Comparison of ENCODE assay signal across 17 cellular contexts in genomic region chr20:58143531-58143930, GRCh38.
A peak's percentile ranks its signal among the peaks of the same experiment; 100 is the strongest.
DNase-seq lines count a peak whose midpoint lies in the region; TF ChIP-seq lines count a peak whose summit lies in the region.
"Had no signal": no experiment of that assay in that cellular context is flagged by ENCODE, and none has a peak within 500 bp of the region (broad histone marks: within the 10 kb centered on the region; RNA-seq: fewer than 3 reads in every experiment).

No MANE protein-coding gene starts in this region.

- no peak overlapping the region for H3K4me2 ChIP-seq in H9 (ENCODE audit: insufficient read depth, insufficient read length, low read length)

- intact Hi-C loops in Calu3 (cut with micrococcal nuclease; ENCODE audit: unreplicated experiment) = no loop called here
- intact Hi-C loops in tibial artery (cut with DNase I; ENCODE audit: low total_unique reads) = loop anchor here (10.0 kb wide), 1 partner anchor 559 kb away; no protein-coding TSS in a partner anchor

- no peaks in the 10 kb centered on the region for H3K9me3 Mint-ChIP-seq in Calu3 (ENCODE audit: low read depth, unreplicated experiment)
- H3K9me3 Mint-ChIP-seq in H9 = peaks cover 4% of the 10 kb centered on the region in 2 experiments; a peak in 3 of 5 replicates
- H3K9me3 Mint-ChIP-seq in nephron progenitor cell = peaks cover 25% of the 10 kb centered on the region

- CTCF ChIA-PET in Calu3 (lab: Charles Lee) = interaction anchor here (0.9 kb wide), 1 partner anchor 521 kb away, joined by 7 read pairs; no protein-coding TSS in a partner anchor

- DNase-seq in Calu3 = no peak
- peak; percentile 10 for DNase-seq in H9
- peak; percentile 49 for DNase-seq in mesenteric fat pad (ENCODE audit: low spot score)
- DNase-seq in tibial artery = peak in 1 of 2 donors; percentile 48
- DNase-seq in erythroblast (lab: John Stamatoyannopoulos, UW) = no peak
- DNase-seq in nephron progenitor cell = no peak
- no peak for DNase-seq in HPDE6-E6E7 (ENCODE audit: extremely low spot score)
- DNase-seq: CD4-positive, CD25-positive, alpha-beta regulatory T cell; DMS79; NCI-H1105; NCI-H2029 treated with DMSO at 0.1 percent for 48 hours; NCI-H226; NCI-H510A treated with DMSO at 0.1 percent for 48 hours; NCI-H774; NK-92 treated with Interleukin-12 subunit alpha and Interleukin-12 subunit beta, amount 100 ng/mL, for 24 hours had no signal

- H3K4me3 ChIP-seq in tibial artery = no peak overlapping the region
- H3K4me3 ChIP-seq: Peyer's patch had no signal

- BruUV-seq in Calu3 (replicated peaks; lab: Mats Ljungman, UMichigan) = no TSS peak

- H3K36me3 Mint-ChIP-seq in Calu3 (ENCODE audit: insufficient read depth, unreplicated experiment) (no peaks in the 10 kb centered on the region), H9 (ENCODE audit: insufficient read depth in 1 of 3, low read depth in 3 of 3) (no peaks in the 10 kb centered on the region; a peak in 1 of 7 replicates), nephron progenitor cell (ENCODE audit: low read depth) (peaks cover 5% of the 10 kb centered on the region)
- H3K36me3 Mint-ChIP-seq: CD4-positive, CD25-positive, alpha-beta regulatory T cell; IgD-negative memory B cell had no signal

- peaks cover 23% of the 10 kb centered on the region for H3K4me1 Mint-ChIP-seq in Calu3 (ENCODE audit: low read depth, unreplicated experiment)
- H3K4me1 Mint-ChIP-seq in H9 = peaks cover 9% of the 10 kb centered on the region in 2 experiments; a peak in 3 of 4 replicates
- H3K4me1 Mint-ChIP-seq in nephron progenitor cell = no peaks in the 10 kb centered on the region
- H3K4me1 Mint-ChIP-seq: CD4-positive, CD25-positive, alpha-beta regulatory T cell; IgD-negative memory B cell had no signal

- H3K27ac Mint-ChIP-seq in Calu3 (ENCODE audit: unreplicated experiment) (peak overlapping the region; percentile 1), H9 (no peak overlapping the region; a peak in 1 of 7 replicates), nephron progenitor cell (no peak overlapping the region)
- H3K27ac Mint-ChIP-seq: CD4-positive, CD25-positive, alpha-beta regulatory T cell; IgD-negative memory B cell had no signal

- no peaks in the 10 kb centered on the region for H3K27me3 ChIP-seq in H9 (ENCODE audit: insufficient read depth, low read length)
- H3K27me3 ChIP-seq in tibial artery = no peaks in the 10 kb centered on the region
- H3K27me3 ChIP-seq: Peyer's patch had no signal

- H3K14ac ChIP-seq in H9 (ENCODE audit: insufficient read depth, low read length) = no peak overlapping the region

- no peak overlapping the region for H3T11ph ChIP-seq in H9 (ENCODE audit: low read length)

- H3K27ac ChIP-seq in H9 (ENCODE audit: insufficient read length, low read depth, low read length) (no peak overlapping the region), tibial artery (peak overlapping the region; percentile 94 to 95)
- H3K27ac ChIP-seq: Peyer's patch had no signal

- H3K4me1 ChIP-seq in H9 (ENCODE audit: insufficient read depth, low read length) (no peaks in the 10 kb centered on the region), tibial artery (peaks cover 5 to 47% (median 35%) of the 10 kb centered on the region in 4 donors)
- H3K4me1 ChIP-seq: Peyer's patch had no signal

- H4K20me1 ChIP-seq in H9 (ENCODE audit: control insufficient read depth, insufficient read depth, insufficient read length) = no peaks in the 10 kb centered on the region

- TF ChIP-seq POLR2A in erythroblast (IDR thresholded peaks at IDR 0.05; ENCODE audit: low read length) = no peak

- H3K4ac ChIP-seq in H9 (ENCODE audit: low read depth, low read length) = no peak overlapping the region

- H3K23me2 ChIP-seq in H9 (ENCODE audit: insufficient read length, low read depth, low read length, poor library complexity, severe bottlenecking) = no peaks in the 10 kb centered on the region

- no peak overlapping the region for H3K56ac ChIP-seq in H9 (ENCODE audit: insufficient read length, low read depth, low read length)

- no peak overlapping the region for H4K91ac ChIP-seq in H9 (ENCODE audit: insufficient read length, low read depth, low read length)

- H2BK15ac ChIP-seq in H9 (ENCODE audit: low read depth, low read length) = no peak overlapping the region

- no peaks in the 10 kb centered on the region for H3K79me1 ChIP-seq in H9 (ENCODE audit: insufficient read depth, low read depth, low read length, poor library complexity, severe bottlenecking)

- H3K4me3 Mint-ChIP-seq in Calu3 (ENCODE audit: low read depth, unreplicated experiment) (no peak overlapping the region), H9 (no peak overlapping the region), nephron progenitor cell (no peak overlapping the region)
- H3K4me3 Mint-ChIP-seq: CD4-positive, CD25-positive, alpha-beta regulatory T cell; IgD-negative memory B cell had no signal

- no peak overlapping the region for H3K18ac ChIP-seq in H9 (ENCODE audit: insufficient read length, low read depth, low read length)

- no peak overlapping the region for H2BK20ac ChIP-seq in H9 (ENCODE audit: low read depth, low read length, poor library complexity, severe bottlenecking)

- TF ChIP-seq CTCF in Calu3 (IDR thresholded peaks at IDR 0.05; ENCODE audit: unreplicated experiment) (no peak), H9 (conservative IDR thresholded peaks at IDR 0.05) (no peak), tibial artery (IDR thresholded peaks at IDR 0.05) (no peak), nephron progenitor cell (IDR thresholded peaks at IDR 0.05) (no peak)

- H3K9me3 ChIP-seq in H9 (ENCODE audit: control insufficient read depth, low read depth, low read length) = no peaks in the 10 kb centered on the region
- peaks cover 0 to 4% (median 0%) of the 10 kb centered on the region in 3 donors for H3K9me3 ChIP-seq in tibial artery
- H3K9me3 ChIP-seq: Peyer's patch had no signal

- H3K9ac ChIP-seq in H9 (ENCODE audit: extremely low read depth, insufficient read length, low read length) = no peak overlapping the region

- H4K5ac ChIP-seq in H9 (ENCODE audit: insufficient read length, low read depth, low read length) = no peak overlapping the region

- no peak overlapping the region for H3K23ac ChIP-seq in H9 (ENCODE audit: insufficient read length, low read depth, low read length)

- H3K79me2 ChIP-seq in H9 (ENCODE audit: insufficient read depth, low read length) = no peaks in the 10 kb centered on the region

- no peak overlapping the region for H4K8ac ChIP-seq in H9 (replicated peaks; ENCODE audit: insufficient read length, low read depth, low read length)

- H2BK5ac ChIP-seq in H9 (ENCODE audit: insufficient read length, low read length) = no peak overlapping the region

- no peak overlapping the region for H2BK12ac ChIP-seq in H9 (ENCODE audit: insufficient read length, low read depth, low read length)

- peaks cover 7% of the 10 kb centered on the region for H3K27me3 Mint-ChIP-seq in Calu3 (ENCODE audit: unreplicated experiment)
- H3K27me3 Mint-ChIP-seq in H9 (ENCODE audit: low read depth) = peaks cover 35% of the 10 kb centered on the region
- peaks cover 55% of the 10 kb centered on the region for H3K27me3 Mint-ChIP-seq in nephron progenitor cell (ENCODE audit: low read depth, poor library complexity)

- no peak overlapping the region for H2AK5ac ChIP-seq in H9 (ENCODE audit: insufficient read length, low read length)

- H3K36me3 ChIP-seq in tibial artery = no peaks in the 10 kb centered on the region
- H3K36me3 ChIP-seq: Peyer's patch had no signal

- no peak overlapping the region for H2AFZ ChIP-seq in H9 (ENCODE audit: low read length)

- H2BK120ac ChIP-seq in H9 (ENCODE audit: low read depth, low read length, poor library complexity, severe bottlenecking) = no peak overlapping the region

Comparison
In these comparisons a context has a peak if more than half of its experiments do, and no peak if none do; other contexts are left out.
1. DNase-seq: peak in H9 (single experiment) and mesenteric fat pad (single experiment); none in Calu3 (single experiment), erythroblast (0 of 2), nephron progenitor cell (single experiment) and HPDE6-E6E7 (single experiment).